ENCODE assay signal across 8 cellular contexts in genomic region chr18:12948055-12948804, GRCh38. TPM values are rescaled to one million over a fixed set of nuclear protein-coding genes. Genes with fewer than 3 reads are reported as not detected.
DNase-seq lines count a peak whose midpoint lies in the region; ATAC-seq, FAIRE-seq and TF ChIP-seq lines count a peak whose summit lies in the region.

No MANE protein-coding gene starts in this region.

- H3K36me3 ChIP-seq in ES-I3 (ENCODE audit: insufficient read depth, low read length) (no peaks in the 10 kb centered on the region), neural progenitor cell (peaks cover 5% of the 10 kb centered on the region), stomach (peaks cover 0 to 12% (median 10%) of the 10 kb centered on the region in 4 donors)

- no peak for FAIRE-seq in H54 (lab: Jason Lieb, UNC)

- intact Hi-C loops in stomach (cut with DNase I; ENCODE audit: low total_unique reads), result no loop called here

- H3K4me1 ChIP-seq in ES-I3 (ENCODE audit: insufficient read depth, low read length), result no peaks in the 10 kb centered on the region; the same call in 1 of the 2 replicates
- H3K4me1 ChIP-seq in foreskin keratinocyte, result peaks cover 4% of the 10 kb centered on the region
- H3K4me1 ChIP-seq in neural progenitor cell, result peaks cover 6% of the 10 kb centered on the region
- peaks cover 0 to 54% (median 35%) of the 10 kb centered on the region in 4 donors for H3K4me1 ChIP-seq in stomach

- peak overlapping the region; percentile 95 for H3K4me3 Mint-ChIP-seq in neural progenitor cell

- H3K9ac ChIP-seq in ES-I3 (ENCODE audit: low read depth, low read length) (peak overlapping the region; percentile 67), neural progenitor cell (no peak overlapping the region)

- peak overlapping the region; percentile 87 for H3K27ac Mint-ChIP-seq in neural progenitor cell

- peak; percentile 73 for TF ChIP-seq POLR2A in H54 (IDR thresholded peaks at IDR 0.05; ENCODE audit: low read depth, low read length)
- TF ChIP-seq POLR2A in stomach (IDR thresholded peaks at IDR 0.05), result no peak

- peaks cover 46% of the 10 kb centered on the region for H3K79me2 ChIP-seq in neural progenitor cell (ENCODE audit: low read depth)

- H3K4me3 ChIP-seq in neural progenitor cell (peak overlapping the region; percentile 63), stomach (peak overlapping the region; percentile 63 to 72 (median 68))

- peaks cover 11% of the 10 kb centered on the region for H3K9me3 Mint-ChIP-seq in neural progenitor cell

- TF ChIP-seq EP300 in stomach (IDR thresholded peaks at IDR 0.05), result no peak

- H2AFZ ChIP-seq in neural progenitor cell (replicated peaks), result peak overlapping the region; percentile 87

- H3K27me3 ChIP-seq in foreskin keratinocyte (no peaks in the 10 kb centered on the region), neural progenitor cell (no peaks in the 10 kb centered on the region), stomach (no peaks in the 10 kb centered on the region)

- WGBS in stomach, 5 donors, result 1 to 2% (median 2%) methylated on average over 49 to 81 of the region's 81 CpGs

- DNase-seq in H54 (ENCODE audit: insufficient read length, low spot score) (peak; percentile 81), LoVo (ENCODE audit: low spot score) (peak; percentile 89), SHP77 treated with DMSO at 0.1 percent for 48 hours (lab: John Stamatoyannopoulos, UW) (peak; percentile 79), activated gamma-delta T cell treated with Interleukin-2 at 50 U/mL for 16 hours (peak; percentile 99), foreskin keratinocyte (peak; percentile 84 to 94), neural progenitor cell (ENCODE audit: low spot score) (peak; percentile 87), stomach (peak; percentile 95)

- H3K4me1 Mint-ChIP-seq in neural progenitor cell, result peaks cover 19% of the 10 kb centered on the region

- H4K20me1 ChIP-seq in neural progenitor cell (ENCODE audit: low read depth), result no peaks in the 10 kb centered on the region

- peak; percentile 78 for ATAC-seq in foreskin keratinocyte

- H3K9me3 ChIP-seq in ES-I3 (ENCODE audit: control insufficient read depth, insufficient read depth, low read length) (no peaks in the 10 kb centered on the region), neural progenitor cell (ENCODE audit: low read depth) (no peaks in the 10 kb centered on the region), stomach (no peaks in the 10 kb centered on the region)

- peak overlapping the region; percentile 71 for H3K4me2 ChIP-seq in neural progenitor cell

- peaks cover 4% of the 10 kb centered on the region for H3K27me3 Mint-ChIP-seq in neural progenitor cell (ENCODE audit: insufficient read depth, low read depth)

- peaks cover 25% of the 10 kb centered on the region for H3K36me3 Mint-ChIP-seq in neural progenitor cell

- TF ChIP-seq CTCF in foreskin keratinocyte (conservative IDR thresholded peaks at IDR 0.05), result no peak
- TF ChIP-seq CTCF in neural progenitor cell (IDR thresholded peaks at IDR 0.05), result no peak
- TF ChIP-seq CTCF in stomach (IDR thresholded peaks at IDR 0.05), result no peak

- peaks cover 32% of the 10 kb centered on the region for H3F3A ChIP-seq in neural progenitor cell (ENCODE audit: low read depth)

- H3K27ac ChIP-seq in foreskin keratinocyte, result peak overlapping the region; percentile 69
- H3K27ac ChIP-seq in neural progenitor cell, result peak overlapping the region; percentile 92
- peak overlapping the region; percentile 93 to 99 (median 97) for H3K27ac ChIP-seq in stomach

RNA-seq across cellular contexts. Expression of gene SEH1L, which starts 0.4 kb away (rescaled TPM):
- total RNA-seq in foreskin keratinocyte, result 47.5 and 55.2 TPM in 2 replicates
- polyA plus RNA-seq in foreskin keratinocyte, result 22.4 and 30.0 TPM in 2 replicates
- total RNA-seq in neural progenitor cell (ENCODE audit: low replicate concordance), result 40.5 and 48.6 TPM in 2 replicates
- total RNA-seq in stomach, result 10 to 100 TPM in 4 of 5 donors, 1 to 10 TPM in 1; 9.3 to 43.7 (median 17.5) TPM
- polyA plus RNA-seq in stomach, result 10 to 100 TPM; 13.0 to 22.6 (median 18.4) TPM

RNA-seq across cellular contexts. Expression of gene CEP192, which starts 42.9 kb away (rescaled TPM):
- total RNA-seq in foreskin keratinocyte (20.2 and 23.1 TPM in 2 replicates), neural progenitor cell (ENCODE audit: low replicate concordance) (40.3 and 58.7 TPM in 2 replicates), stomach (10 to 100 TPM; 31.7 to 55.8 (median 36.8) TPM)
- polyA plus RNA-seq in foreskin keratinocyte (8.0 and 9.7 TPM in 2 replicates), stomach (10 to 100 TPM in 1 of 3 donors, 1 to 10 TPM in 2; 6.4 to 12.8 (median 6.6) TPM)

Comparison
In these comparisons a context has a peak if more than half of its experiments do, and no peak if none do; other contexts are left out.
1. Peak in every context shown above with its lines: DNase-seq, ATAC-seq, H3K4me3 ChIP-seq and H3K27ac ChIP-seq.